32 cellular contexts compared by ENCODE assay signal in the genomic region with DNA sequence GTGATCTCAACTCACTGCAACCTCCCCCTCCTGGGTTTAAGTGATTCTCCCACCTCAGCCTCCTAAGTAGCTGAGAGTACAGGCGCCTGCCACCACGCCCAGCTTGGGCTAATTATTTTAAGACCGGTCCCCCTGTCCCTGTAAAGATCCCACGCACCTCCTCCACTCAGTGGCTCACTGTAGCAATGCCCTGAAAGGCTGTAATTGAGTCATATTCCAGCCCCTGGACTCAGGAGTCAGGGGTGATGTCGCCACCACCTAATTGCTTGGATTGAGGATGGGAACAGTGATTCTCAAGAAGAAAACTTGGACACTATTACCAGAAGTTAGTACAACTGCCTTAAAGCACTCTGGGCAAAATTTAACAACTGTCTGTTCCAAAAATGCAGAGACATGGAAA. TPM values are rescaled to one million over a fixed set of nuclear protein-coding genes. Genes with fewer than 3 reads are reported as not detected.
"Had no signal": no experiment of that assay in that cellular context is flagged by ENCODE, and none has a peak within 500 bp of the region (broad histone marks: within the 10 kb centered on the region; RNA-seq: fewer than 3 reads in every experiment).

No MANE protein-coding gene starts in this region.

- H3K4me3 Mint-ChIP-seq: dendritic cell treated with granulocyte-macrophage colony-stimulating factor and Interleukin-4, amounts not matched to agents 40 ng/mL and 50 ng/mL, for 4 days; naive thymus-derived CD4-positive, alpha-beta T cell; nephron; neural progenitor cell; stimulated activated naive CD8-positive, alpha-beta T cell treated with anti-CD3 and anti-CD28 coated beads, Interleukin-15, amount 100 ng/mL, for 72 hours had no signal

- FAIRE-seq: endothelial cell of umbilical vein, islet of Langerhans had no signal

- H3K9me3 ChIP-seq: esophagus muscularis mucosa, left lung, prostate gland, suprapubic skin, thyroid gland, vagina had no signal

- ATAC-seq: heart right ventricle; left cardiac atrium; left lung; naive thymus-derived CD4-positive, alpha-beta T cell; sciatic nerve; stimulated activated naive CD8-positive, alpha-beta T cell treated with anti-CD3 and anti-CD28 coated beads, Interleukin-15, amount 100 ng/mL, for 72 hours had no signal

- H3K27ac Mint-ChIP-seq: dendritic cell treated with granulocyte-macrophage colony-stimulating factor and Interleukin-4, amounts not matched to agents 40 ng/mL and 50 ng/mL, for 4 days; naive thymus-derived CD4-positive, alpha-beta T cell; nephron; neural progenitor cell; stimulated activated naive CD8-positive, alpha-beta T cell treated with anti-CD3 and anti-CD28 coated beads, Interleukin-15, amount 100 ng/mL, for 72 hours had no signal

- H3K4me2 ChIP-seq: neural progenitor cell, smooth muscle cell had no signal

- H3K9me3 Mint-ChIP-seq: dendritic cell treated with granulocyte-macrophage colony-stimulating factor and Interleukin-4, amounts not matched to agents 40 ng/mL and 50 ng/mL, for 4 days; naive thymus-derived CD4-positive, alpha-beta T cell; stimulated activated naive CD8-positive, alpha-beta T cell treated with anti-CD3 and anti-CD28 coated beads, Interleukin-15, amount 100 ng/mL, for 72 hours had no signal

- H3K4me1 ChIP-seq: neural progenitor cell, prostate gland, thyroid gland had no signal

- H3K27ac ChIP-seq: esophagus muscularis mucosa, heart right ventricle, left lung, neural progenitor cell, prostate gland, right atrium auricular region, suprapubic skin, thyroid gland, vagina had no signal

- H3K27me3 ChIP-seq: right atrium auricular region, thyroid gland, vagina had no signal

- H3K9ac ChIP-seq: neural progenitor cell had no signal

- H2AFZ ChIP-seq: neural progenitor cell had no signal

- DNase-seq: effector memory CD4-positive, alpha-beta T cell; foreskin melanocyte; glutamatergic neuron; heart right ventricle; hippocampal formation; left cardiac atrium; left lung; mesenchymal stem cell; midbrain; naive thymus-derived CD4-positive, alpha-beta T cell; stimulated activated CD4-positive, alpha-beta T cell treated with anti-CD3 and anti-CD28 coated beads, Interleukin-12 subunit alpha, Interleukin-12 subunit beta, amount 100 ng/mL, for 4 hours; stimulated activated CD4-positive, alpha-beta T cell treated with anti-CD3 and anti-CD28 coated beads, Interleukin-1b, Interleukin-23, amount 100 ng/mL, for 48 hours; stimulated activated CD4-positive, alpha-beta T cell treated with anti-CD3 and anti-CD28 coated beads, Interleukin-4, amount 100 ng/mL, for 1 hour; stimulated activated CD8-positive, alpha-beta memory T cell treated with anti-CD3 and anti-CD28 coated beads, Interleukin-4, amount 100 ng/mL, for 48 hours; stimulated activated naive CD4-positive, alpha-beta T cell; stimulated activated naive CD8-positive, alpha-beta T cell treated with anti-CD3 and anti-CD28 coated beads, Interleukin-15, amount 100 ng/mL, for 72 hours; thyroid gland; trophoblast cell had no signal

- H3K4me3 ChIP-seq: esophagus muscularis mucosa, heart right ventricle, left lung, neural progenitor cell, prostate gland, right atrium auricular region, smooth muscle cell, suprapubic skin, thyroid gland, vagina had no signal

- H3K36me3 ChIP-seq: esophagus muscularis mucosa, heart right ventricle, left lung, neural progenitor cell, prostate gland, right atrium auricular region, suprapubic skin, thyroid gland, vagina had no signal

RNA-seq across cellular contexts. Expression of gene EDARADD, which starts 3.1 kb away (rescaled TPM):
- total RNA-seq: endothelial cell of umbilical vein, fibroblast of lung, lung microvascular endothelial cell had no signal
- polyA plus RNA-seq: endothelial cell of umbilical vein; fibroblast of lung; naive thymus-derived CD4-positive, alpha-beta T cell had no signal
